In genomic region chr17:28357061-28357900, GRCh38 we compare ENCODE assay signal across 1 cellular context.
TF ChIP-seq lines count a peak whose summit lies in the region.

Gene POLDIP2 (minus strand): TSS chr17:28357527. CDS start chr17:28357448, 79 bp downstream.

TF ChIP-seq in GM12878, 131 proteins besides CTCF, POLR2A, EP300 and RAD21 (continued from another document and continues in another):
- TF ChIP-seq PRDM15 (CRISPR knock-in tag; IDR thresholded peaks at IDR 0.05) (no peak), SIN3A (IDR thresholded peaks at IDR 0.05; ENCODE audit: low read depth, low read length) (peak; percentile 94), TAF1 (IDR thresholded peaks at IDR 0.05; ENCODE audit: borderline replicate concordance, low read depth, low read length) (peak; percentile 95), E4F1 (IDR thresholded peaks at IDR 0.05; ENCODE audit: borderline replicate concordance, partially characterized antibody) (peak; percentile 51), IRF3 (IDR thresholded peaks at IDR 0.05) (no peak), USF1 (IDR thresholded peaks at IDR 0.05; ENCODE audit: borderline replicate concordance, extremely low read length, insufficient read depth, low read depth, low read length) (peak; percentile 91), NFYA (IDR thresholded peaks at IDR 0.05; ENCODE audit: borderline replicate concordance, low read depth, low read length) (no peak), RAD51 (IDR thresholded peaks at IDR 0.05) (peak; percentile 90), ZBED1 (IDR thresholded peaks at IDR 0.05; ENCODE audit: borderline replicate concordance) (no peak), ZBTB11 (CRISPR knock-in tag; IDR thresholded peaks at IDR 0.05) (peak; percentile 82), CREM (IDR thresholded peaks at IDR 0.05; ENCODE audit: low read depth) (peak; percentile 93), KDM1A (IDR thresholded peaks at IDR 0.05; ENCODE audit: borderline replicate concordance) (no peak), TCF3 (IDR thresholded peaks at IDR 0.05; ENCODE audit: borderline replicate concordance, insufficient read depth, low read depth, low read length) (0 out of 2 replicates have a peak, but pooled peaks have one; percentile 60), PAX5 (IDR thresholded peaks at IDR 0.05; ENCODE audit: borderline replicate concordance, low read depth, low read length) (no peak), CEBPZ (IDR thresholded peaks at IDR 0.05; ENCODE audit: low read depth, low read length) (no peak), NFIC (IDR thresholded peaks at IDR 0.05; ENCODE audit: low read depth, low read length) (peak; percentile 48; the same call in 1 of the 2 replicates), NBN (IDR thresholded peaks at IDR 0.05) (peak; percentile 59), NR2C1 (IDR thresholded peaks at IDR 0.05) (peak; percentile 87), ETV6 (conservative IDR thresholded peaks at IDR 0.05 in 1 of 2, IDR thresholded peaks at IDR 0.05 in 1 of 2; ENCODE audit: borderline replicate concordance in 1 of 2, low read depth in 1 of 2) (peak in 1 of 2 experiments; percentile 34; a peak in 1 of 4 replicates), ESRRA (IDR thresholded peaks at IDR 0.05; ENCODE audit: low read length) (no peak), HDGF (IDR thresholded peaks at IDR 0.05) (no peak), ATF7 (IDR thresholded peaks at IDR 0.05; ENCODE audit: low read depth) (0 out of 2 replicates have a peak, but pooled peaks have one; percentile 16), STAT1 (conservative IDR thresholded peaks at IDR 0.05) (peak; percentile 28; the same call in 1 of the 2 replicates), RELA (IDR thresholded peaks at IDR 0.05; ENCODE audit: borderline replicate concordance, partially characterized antibody) (peak; percentile 30), IRF5 (IDR thresholded peaks at IDR 0.05; ENCODE audit: borderline replicate concordance) (no peak), HCFC1 (IDR thresholded peaks at IDR 0.05; ENCODE audit: low read length) (peak; percentile 83), USF2 (IDR thresholded peaks at IDR 0.05; ENCODE audit: borderline replicate concordance, low read depth, low read length) (peak; percentile 80), CBFB (IDR thresholded peaks at IDR 0.05; ENCODE audit: low read depth) (peak; percentile 75), SREBF1 (IDR thresholded peaks at IDR 0.05; ENCODE audit: low read length) (peak; percentile 12; the same call in 1 of the 2 replicates), RB1 (IDR thresholded peaks at IDR 0.05; ENCODE audit: borderline replicate concordance) (peak; percentile 82; the same call in 1 of the 2 replicates), PBX3 (IDR thresholded peaks at IDR 0.05; ENCODE audit: insufficient replicate concordance, low read depth, low read length) (no peak), SMAD1 (IDR thresholded peaks at IDR 0.05; ENCODE audit: low read depth, partially characterized antibody) (no peak), GATAD2B (conservative IDR thresholded peaks at IDR 0.05; ENCODE audit: low read depth) (peak; percentile 89), CHD4 (IDR thresholded peaks at IDR 0.05) (no peak), CHD2 (IDR thresholded peaks at IDR 0.05; ENCODE audit: borderline replicate concordance, low read depth, low read length) (peak; percentile 74; the same call in 1 of the 2 replicates), WRNIP1 (IDR thresholded peaks at IDR 0.05; ENCODE audit: borderline replicate concordance, low read depth, low read length) (no peak), SMAD5 (IDR thresholded peaks at IDR 0.05; ENCODE audit: low read depth) (peak; percentile 21; the same call in 1 of the 2 replicates), GABPA (IDR thresholded peaks at IDR 0.05; ENCODE audit: low read depth) (peak; percentile 98), NR2C2 (IDR thresholded peaks at IDR 0.05; ENCODE audit: borderline replicate concordance, control insufficient read depth, insufficient read length, low read depth) (no peak), CBX5 (IDR thresholded peaks at IDR 0.05; ENCODE audit: low read depth) (no peak), ZNF24 (IDR thresholded peaks at IDR 0.05) (0 out of 2 replicates have a peak, but pooled peaks have one; percentile 34), NFXL1 (IDR thresholded peaks at IDR 0.05; ENCODE audit: borderline replicate concordance) (no peak), ZNF207 (IDR thresholded peaks at IDR 0.05; ENCODE audit: borderline replicate concordance) (peak; percentile 57; the same call in 1 of the 2 replicates), SMARCA5 (IDR thresholded peaks at IDR 0.05) (peak; percentile 56; the same call in 1 of the 2 replicates)
